13 cellular contexts compared by ENCODE assay signal in genomic region chr20:23132293-23132929, GRCh38. TPM values are rescaled to one million over a fixed set of nuclear protein-coding genes. Genes with fewer than 3 reads are reported as not detected.
A peak's percentile ranks its signal among the peaks of the same experiment; 100 is the strongest.
DNase-seq lines count a peak whose midpoint lies in the region; ATAC-seq, FAIRE-seq and TF ChIP-seq lines count a peak whose summit lies in the region.
"Had no signal": no experiment of that assay in that cellular context is flagged by ENCODE, and none has a peak within 500 bp of the region (broad histone marks: within the 10 kb centered on the region; RNA-seq: fewer than 3 reads in every experiment).

No MANE protein-coding gene starts in this region.

- H3K9me3 Mint-ChIP-seq in activated CD4-positive, alpha-beta memory T cell treated with anti-CD3 and anti-CD28 coated beads for 36 hours = no peaks in the 10 kb centered on the region
- H3K9me3 Mint-ChIP-seq: CD4-positive, alpha-beta memory T cell had no signal

- peaks cover 57 to 62% of the 10 kb centered on the region in 2 experiments for H3K4me1 ChIP-seq in K562 (replicated peaks in 1 of 2; ENCODE audit: control insufficient read depth in 2 of 2, insufficient read depth in 2 of 2, low read length in 2 of 2)
- no peaks in the 10 kb centered on the region for H3K4me1 ChIP-seq in HepG2 (ENCODE audit: insufficient read depth, low read length)
- peaks cover 7 to 67% (median 35%) of the 10 kb centered on the region in 6 donors for H3K4me1 ChIP-seq in spleen
- H3K4me1 ChIP-seq: pancreas had no signal

- no peaks in the 10 kb centered on the region for H3K9me3 ChIP-seq in K562 (replicated peaks; ENCODE audit: control insufficient read depth, insufficient read depth, low read depth, low read length)
- no peaks in the 10 kb centered on the region for H3K9me3 ChIP-seq in HepG2 (ENCODE audit: low read length)
- H3K9me3 ChIP-seq in spleen = no peaks in the 10 kb centered on the region
- H3K9me3 ChIP-seq: pancreas had no signal

- WGBS in K562 (ENCODE audit: insufficient coverage, low coverage, missing lambda C conversion rate) = 13% methylated on average over 13 of the region's 14 CpGs
- WGBS in HepG2 (ENCODE audit: low lambda C conversion rate) = 30% methylated on average over 14 of the region's 14 CpGs
- WGBS in spleen, 5 donors = 67 to 79% (median 72%) methylated on average over 14 of the region's 14 CpGs

- BruUV-seq in K562 (replicated peaks; lab: Mats Ljungman, UMichigan) (no TSS peak), HepG2 (replicated peaks; lab: Mats Ljungman, UMichigan) (no TSS peak)

- TF ChIP-seq RAD21 in K562 (CRISPR knock-in tag; conservative IDR thresholded peaks at IDR 0.05 in 1 of 2, IDR thresholded peaks at IDR 0.05 in 1 of 2) (no peak), HepG2 (CRISPR knock-in tag; IDR thresholded peaks at IDR 0.05) (no peak)

- peak overlapping the region; percentile 29 for H3K4me3 ChIP-seq in K562
- H3K4me3 ChIP-seq in HepG2 (replicated peaks in 1 of 3; ENCODE audit: insufficient read depth in 1 of 3, low read depth in 2 of 3, low read length in 3 of 3) = no peak overlapping the region
- H3K4me3 ChIP-seq in spleen = no peak overlapping the region
- H3K4me3 ChIP-seq: pancreas had no signal

- H4K20me1 ChIP-seq in K562 (replicated peaks; ENCODE audit: control insufficient read depth, insufficient read depth, low read length) = no peaks in the 10 kb centered on the region
- H4K20me1 ChIP-seq in HepG2 (ENCODE audit: insufficient read depth, low read length) = no peaks in the 10 kb centered on the region

- in situ Hi-C loops in K562 (cut with MboI) = no loop called here
- in situ Hi-C loops in HepG2 (cut with HindIII; ENCODE audit: extremely low pct_ligation_motif_present, low pct_unique_long_range_greater_than_20kb) = no loop called here
- in situ Hi-C loops in KBM-7 (cut with MboI; ENCODE audit: low pct_unique_long_range_greater_than_20kb, low sequenced_read_pairs) = no loop called here

- H3K27ac ChIP-seq in K562 (ENCODE audit: extremely low read depth, low read depth, low read length) = peak overlapping the region; percentile 100
- no peak overlapping the region for H3K27ac ChIP-seq in HepG2 (ENCODE audit: extremely low read length, insufficient read depth, low read length)
- H3K27ac ChIP-seq in spleen = peak overlapping the region in 6 of 8 donors; percentile 34 to 72 (median 54)
- H3K27ac ChIP-seq: pancreas had no signal

- TF ChIP-seq EP300 in K562 (IDR thresholded peaks at IDR 0.05; ENCODE audit: low read length) (peak; percentile 12; the same call in 1 of the 2 replicates), HepG2 (IDR thresholded peaks at IDR 0.05; ENCODE audit: low read depth in 2 of 2, low read length in 2 of 2) (no peak), HepG2 (CRISPR knock-in tag; IDR thresholded peaks at IDR 0.05; ENCODE audit: borderline replicate concordance) (no peak)

- POLR2A ChIA-PET in K562 (lab: Yijun Ruan, JAX) = interaction anchor here (0.7 to 7.2 kb wide), 14 partner anchors 11 to 293 kb away, joined by 3 to 109 read pairs (median 4); partner anchors contain the start of gene CD93
- POLR2A ChIA-PET in HepG2 (lab: Yijun Ruan, JAX) = no interaction called here
- POLR2A ChIA-PET in activated CD4-positive, alpha-beta memory T cell treated with anti-CD3 and anti-CD28 coated beads for 36 hours (lab: Charles Lee) = no interaction called here

- FAIRE-seq in K562 (lab: Jason Lieb, UNC) (no peak), HepG2 (lab: Jason Lieb, UNC) (no peak)
- FAIRE-seq: pancreas had no signal

- H2AFZ ChIP-seq in K562 (ENCODE audit: low read depth, low read length) (peak overlapping the region; percentile 34), HepG2 (ENCODE audit: low read length) (no peak overlapping the region)

- CTCF ChIA-PET in K562 (lab: Yijun Ruan, JAX; ENCODE audit: low intra/inter-chr PET ratio) = no interaction called here
- CTCF ChIA-PET in HepG2 (lab: Yijun Ruan, JAX; ENCODE audit: low intra/inter-chr PET ratio, low total read pairs) = no interaction called here
- CTCF ChIA-PET in activated CD4-positive, alpha-beta memory T cell treated with anti-CD3 and anti-CD28 coated beads for 36 hours (lab: Charles Lee) = no interaction called here

- ATAC-seq in K562 = peak; percentile 76
- no peak for ATAC-seq in HepG2

- H3K4me2 ChIP-seq in K562 (ENCODE audit: insufficient read depth, low read length) (peak overlapping the region; percentile 88), HepG2 (ENCODE audit: low read depth, low read length) (no peak overlapping the region)

- no peaks in the 10 kb centered on the region for H3K9me1 ChIP-seq in K562 (ENCODE audit: control insufficient read depth, insufficient read depth, low read length)

- no peaks in the 10 kb centered on the region for H3K36me3 Mint-ChIP-seq in activated CD4-positive, alpha-beta memory T cell treated with anti-CD3 and anti-CD28 coated beads for 36 hours
- H3K36me3 Mint-ChIP-seq: CD4-positive, alpha-beta memory T cell had no signal

- peak overlapping the region; percentile 86 to 94 for H3K9ac ChIP-seq in K562 (ENCODE audit: insufficient read depth in 1 of 2, low read depth in 2 of 2, low read length in 2 of 2)
- no peak overlapping the region for H3K9ac ChIP-seq in HepG2 (ENCODE audit: insufficient read depth, low read depth, low read length)

- intact Hi-C loops in K562 (cut with micrococcal nuclease) (loop anchor here (2.0 to 5.0 kb wide), 5 partner anchors 16 to 720 kb away; no protein-coding TSS in a partner anchor), HepG2 (cut with micrococcal nuclease; ENCODE audit: unreplicated experiment) (no loop called here), spleen (cut with DNase I; ENCODE audit: low total_unique reads) (no loop called here)
- intact Hi-C loops in activated CD4-positive, alpha-beta memory T cell treated with anti-CD3 and anti-CD28 coated beads for 36 hours (cut with micrococcal nuclease) = no loop called here

- no peaks in the 10 kb centered on the region for H3K4me1 Mint-ChIP-seq in activated CD4-positive, alpha-beta memory T cell treated with anti-CD3 and anti-CD28 coated beads for 36 hours (ENCODE audit: low read depth)

- H3K79me2 ChIP-seq in K562 (ENCODE audit: control insufficient read depth, insufficient read depth, low read length) = 0 out of 3 replicates have a peak, but pooled peaks cover 6% of the 10 kb centered on the region
- H3K79me2 ChIP-seq in HepG2 (ENCODE audit: insufficient read depth, low read length) = no peaks in the 10 kb centered on the region

- TF ChIP-seq CTCF in K562 (IDR thresholded peaks at IDR 0.05 in 2 of 3, conservative IDR thresholded peaks at IDR 0.05 in 1 of 3; ENCODE audit: insufficient read depth in 2 of 3, low read depth in 1 of 3, low read length in 3 of 3) (no peak), HepG2 (CRISPR knock-in tag; IDR thresholded peaks at IDR 0.05) (no peak), spleen (IDR thresholded peaks at IDR 0.05 in 8 of 11, conservative IDR thresholded peaks at IDR 0.05 in 3 of 11) (no peak)

- no peak overlapping the region for H3K27ac Mint-ChIP-seq in activated CD4-positive, alpha-beta memory T cell treated with anti-CD3 and anti-CD28 coated beads for 36 hours
- H3K27ac Mint-ChIP-seq: CD4-positive, alpha-beta memory T cell had no signal

- H3K27me3 Mint-ChIP-seq in activated CD4-positive, alpha-beta memory T cell treated with anti-CD3 and anti-CD28 coated beads for 36 hours = no peaks in the 10 kb centered on the region
- H3K27me3 Mint-ChIP-seq: CD4-positive, alpha-beta memory T cell had no signal

- peak; percentile 77 for TF ChIP-seq POLR2A in K562 (conservative IDR thresholded peaks at IDR 0.05)
- TF ChIP-seq POLR2A in HepG2 (IDR thresholded peaks at IDR 0.05; ENCODE audit: insufficient read depth in 1 of 2, low read depth in 2 of 2, low read length in 2 of 2) = no peak
- no peak for TF ChIP-seq POLR2A in spleen (IDR thresholded peaks at IDR 0.05)

- H3K36me3 ChIP-seq in K562 (ENCODE audit: control insufficient read depth, insufficient read depth, low read length) = no peaks in the 10 kb centered on the region
- no peaks in the 10 kb centered on the region for H3K36me3 ChIP-seq in HepG2 (replicated peaks in 1 of 2; ENCODE audit: control insufficient read depth in 1 of 2, insufficient read depth in 2 of 2, low read length in 2 of 2)
- no peaks in the 10 kb centered on the region for H3K36me3 ChIP-seq in spleen
- H3K36me3 ChIP-seq: pancreas had no signal

- H3K27me3 ChIP-seq in K562 (ENCODE audit: control insufficient read depth in 2 of 2, insufficient read depth in 2 of 2, low read length in 2 of 2) (no peaks in the 10 kb centered on the region), HepG2 (ENCODE audit: control insufficient read depth in 1 of 2, insufficient read depth in 2 of 2, low read length in 2 of 2) (no peaks in the 10 kb centered on the region; a peak in 1 of 5 replicates), spleen (replicated peaks in 1 of 7) (no peaks in the 10 kb centered on the region)
- H3K27me3 ChIP-seq: pancreas had no signal

- DNase-seq in MV-4-11 (lab: John Stamatoyannopoulos, UW) (peak; percentile 64), K562 (ENCODE audit: extremely low read depth in 1 of 4, low spot score in 3 of 4) (peak; percentile 28 to 77 (median 44)), HepG2 (ENCODE audit: low spot score) (no peak), spleen (no peak), SW 1271 (lab: John Stamatoyannopoulos, UW) (no peak), KBM-7 (no peak)
- DNase-seq in activated CD4-positive, alpha-beta memory T cell treated with anti-CD3 and anti-CD28 coated beads for 36 hours = no peak
- DNase-seq: activated gamma-delta T cell; CD4-positive, alpha-beta memory T cell; NCI-H2029 treated with DMSO at 0.1 percent for 48 hours; NCI-H82; stimulated activated CD4-positive, alpha-beta T cell treated with anti-CD3 and anti-CD28 coated beads, Interleukin-15, amount 100 ng/mL, for 24 hours had no signal

- no peak overlapping the region for H3K4me3 Mint-ChIP-seq in activated CD4-positive, alpha-beta memory T cell treated with anti-CD3 and anti-CD28 coated beads for 36 hours
- H3K4me3 Mint-ChIP-seq: CD4-positive, alpha-beta memory T cell had no signal

RNA-seq across cellular contexts. Expression of gene CD93, which starts 46.3 kb away (rescaled TPM):
- total RNA-seq in K562 (2011; cell fraction: chromatin; rRNA removed; ENCODE audit: low replicate concordance) = 0.16 and 0.39 TPM in 2 replicates
- total RNA-seq in K562 (2011; cell fraction: nucleolus; rRNA removed) = 0.26 and 0.33 TPM in 2 replicates
- 0.44 and 0.61 TPM in 2 replicates for total RNA-seq in K562 (2011; cell fraction: nucleoplasm; rRNA removed)
- total RNA-seq in K562 (2014; rRNA removed) (0.05 and 0.12 TPM in 2 replicates), K562 (2014; rRNA removed; fragmentation: Illumina TruSeq; extraction: Trizol) (0.04 and 0.10 TPM in 2 replicates), K562 (2015; rRNA removed; fragmentation: Illumina TruSeq; extraction: Trizol) (0.04 TPM in 2 replicates), K562 (2021) (0.20 and 0.25 TPM in 2 replicates), HepG2 (2016; rRNA removed; fragmentation: Illumina TruSeq; extraction: Trizol) (not detected in 2 replicates), spleen (100 to 1,000 TPM in 1 of 7 donors, 10 to 100 TPM in 6; 50.4 to 103 (median 75.4) TPM)
- polyA plus RNA-seq in K562 (2011; rRNA removed) (0.12 and 0.20 TPM in 2 replicates), K562 (2014; fragmentation: Illumina TruSeq; extraction: Trizol) (0.07 TPM in 2 replicates), K562 (2014; fragmentation: Nextera tagmentation; extraction: Ambion mirVana) (under 1 TPM; 0.03 TPM), K562 (2014; rRNA removed) (0.03 and 0.08 TPM in 2 replicates), HepG2 (2011; rRNA removed) (not detected in 2 replicates), spleen (1 to 10 TPM; 4.1 to 6.0 (median 5.9) TPM)
- polyA plus RNA-seq in K562 (2011; cell fraction: cytosol; rRNA removed) = 0.09 and 0.15 TPM in 2 replicates
- 0.17 and 0.21 TPM in 2 replicates for polyA plus RNA-seq in K562 (2011; cell fraction: nucleus; rRNA removed)
- 0.03 and 0.06 TPM in 2 replicates for polyA plus RNA-seq in K562 (2012)
- polyA minus RNA-seq in K562 (2011; rRNA and poly(A)+ RNA removed) = 0.21 and 0.42 TPM in 2 replicates
- 0.27 and 0.29 TPM in 2 replicates for polyA minus RNA-seq in K562 (2011; cell fraction: cytosol; rRNA and poly(A)+ RNA removed)
- under 0.01 and 0.13 TPM in 2 replicates for polyA minus RNA-seq in K562 (2011; cell fraction: nucleus; rRNA and poly(A)+ RNA removed)
- total RNA-seq in HepG2 (2016; cell fraction: cytosol; rRNA removed; fragmentation: Illumina TruSeq; extraction: Trizol; ENCODE audit: low read depth) = not detected in 2 replicates
- not detected in 2 replicates for total RNA-seq in HepG2 (2016; cell fraction: insoluble cytoplasmic fraction; rRNA removed; fragmentation: Illumina TruSeq; extraction: Trizol)
- not detected in 2 replicates for total RNA-seq in HepG2 (2016; cell fraction: membrane; rRNA removed; fragmentation: Illumina TruSeq; extraction: Trizol)
- not detected in 2 replicates for total RNA-seq in HepG2 (2016; cell fraction: nucleus; rRNA removed; fragmentation: Illumina TruSeq; extraction: Trizol)
- polyA plus RNA-seq in HepG2 (2011; cell fraction: cytosol; rRNA removed) = 0.01 TPM in 2 replicates
- not detected in 2 replicates for polyA plus RNA-seq in HepG2 (2011; cell fraction: nucleus; rRNA removed)
- not detected in 2 replicates for polyA plus RNA-seq in HepG2 (2012)
- polyA plus RNA-seq in HepG2 (2016; cell fraction: cytosol; fragmentation: Illumina TruSeq; extraction: Trizol; ENCODE audit: low read depth) = not detected in 2 replicates
- not detected in 2 replicates for polyA plus RNA-seq in HepG2 (2016; cell fraction: insoluble cytoplasmic fraction; fragmentation: Illumina TruSeq; extraction: Trizol; ENCODE audit: low read depth)
- polyA plus RNA-seq in HepG2 (2016; cell fraction: membrane; fragmentation: Illumina TruSeq; extraction: Trizol; ENCODE audit: low read depth) = not detected in 2 replicates
- polyA plus RNA-seq in HepG2 (2016; cell fraction: nucleus; fragmentation: Illumina TruSeq; extraction: Trizol; ENCODE audit: insufficient read depth, low read depth) = not detected in 2 replicates
- not detected in 2 replicates for polyA minus RNA-seq in HepG2 (2011; rRNA and poly(A)+ RNA removed; ENCODE audit: low replicate concordance)
- not detected in 2 replicates for polyA minus RNA-seq in HepG2 (2011; cell fraction: cytosol; rRNA and poly(A)+ RNA removed)
- polyA minus RNA-seq in HepG2 (2011; cell fraction: nucleus; rRNA and poly(A)+ RNA removed) = not detected in 2 replicates
- 1 to 10 TPM; 1.8 to 1.9 TPM for total RNA-seq in activated CD4-positive, alpha-beta memory T cell treated with anti-CD3 and anti-CD28 coated beads for 36 hours

Comparison
In these comparisons a context has a peak if more than half of its experiments do, and no peak if none do; other contexts are left out.
1. DNase-seq: peak in MV-4-11 (single experiment) and K562 (4 of 4); none in HepG2 (single experiment), spleen (single experiment), SW 1271 (0 of 2), activated CD4-positive, alpha-beta memory T cell treated with anti-CD3 and anti-CD28 coated beads for 36 hours (single experiment) and KBM-7 (single experiment).
2. RNA of gene CD93, which starts 46.3 kb away (total RNA-seq): 50.4 to 103 TPM in spleen; 1.8 to 1.9 TPM in activated CD4-positive, alpha-beta memory T cell treated with anti-CD3 and anti-CD28 coated beads for 36 hours, 0.04 to 0.61 TPM in K562 and not detected in HepG2; every median in the first group is over 10 times any median in the second.